8 cellular contexts compared by ENCODE assay signal in the genomic region with DNA sequence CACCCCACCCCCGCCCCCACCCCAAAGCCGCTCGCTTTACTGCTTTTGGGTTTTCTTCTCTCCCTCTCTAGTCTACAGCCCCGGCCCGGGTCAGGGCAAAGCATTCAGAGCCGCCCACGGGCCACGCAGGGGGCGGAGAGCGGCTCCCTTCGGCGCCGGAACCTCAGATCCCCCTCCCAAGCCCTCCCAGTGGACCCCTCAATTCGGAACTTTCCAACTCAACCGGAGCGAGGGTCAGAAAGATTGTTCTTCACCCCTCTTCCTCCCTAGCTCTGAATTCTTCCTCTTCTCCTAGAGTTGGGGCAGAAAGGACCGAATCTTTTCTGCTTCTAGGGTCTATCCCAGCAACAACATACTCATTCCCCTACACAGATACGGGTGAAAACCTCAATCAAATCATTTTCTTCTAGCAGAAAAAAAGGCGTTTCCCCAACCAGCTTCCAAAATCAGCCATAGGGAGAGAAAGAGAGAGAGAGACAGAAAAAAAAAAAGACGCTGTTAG. TPM values are rescaled to one million over a fixed set of nuclear protein-coding genes. Genes with fewer than 3 reads are reported as not detected.
A peak's percentile ranks its signal among the peaks of the same experiment; 100 is the strongest.
DNase-seq lines count a peak whose midpoint lies in the region; ATAC-seq and TF ChIP-seq lines count a peak whose summit lies in the region.

No MANE protein-coding gene starts in this region.

- H3K27me3 Mint-ChIP-seq in activated CD8-positive, alpha-beta T cell treated with anti-CD3 and anti-CD28 coated beads for 36 hours = peaks cover 1% of the 10 kb centered on the region

- H3K27me3 ChIP-seq in WERI-Rb-1 (ENCODE audit: insufficient read depth, low read depth, severe bottlenecking) = peaks cover 95% of the 10 kb centered on the region

- H3K27ac Mint-ChIP-seq in activated CD8-positive, alpha-beta T cell treated with anti-CD3 and anti-CD28 coated beads for 36 hours = peak overlapping the region; percentile 97

- peak overlapping the region; percentile 100 for H3K27ac ChIP-seq in HEK293 (ENCODE audit: extremely low read depth, low read depth, low read length)
- no peak overlapping the region for H3K27ac ChIP-seq in WERI-Rb-1

- DNase-seq in activated CD8-positive, alpha-beta T cell treated with anti-CD3 and anti-CD28 coated beads for 36 hours = peak; percentile 68
- DNase-seq in Right ventricle myocardium inferior (ENCODE audit: missing footprints) = no peak
- no peak for DNase-seq in skeletal muscle cell (ENCODE audit: low read depth)
- no peak for DNase-seq in C1 segment of cervical spinal cord (lab: John Stamatoyannopoulos, UW)
- no peak for DNase-seq in WERI-Rb-1
- no peak for DNase-seq in NCI-H82 treated with DMSO at 0.1 percent for 48 hours (lab: John Stamatoyannopoulos, UW; ENCODE audit: unreplicated experiment)

- TF ChIP-seq CTCF in HEK293 (tag by site-specific recombination; IDR thresholded peaks at IDR 0.05) (no peak), WERI-Rb-1 (IDR thresholded peaks at IDR 0.05; ENCODE audit: low read depth, low read length) (no peak)
- TF ChIP-seq CTCF in activated CD8-positive, alpha-beta T cell treated with anti-CD3 and anti-CD28 coated beads for 36 hours (IDR thresholded peaks at IDR 0.05) = no peak

- intact Hi-C loops in activated CD8-positive, alpha-beta T cell treated with anti-CD3 and anti-CD28 coated beads for 36 hours (cut with micrococcal nuclease) = loop anchor here (5.0 kb wide), 1 partner anchor 42 kb away; no protein-coding TSS in a partner anchor
- intact Hi-C loops in Right ventricle myocardium inferior (cut with DNase I) = no loop called here

- peaks cover 0 to 11% of the 10 kb centered on the region in 2 experiments; a peak in 1 of 3 replicates for H3K36me3 ChIP-seq in HEK293 (ENCODE audit: control insufficient read depth in 2 of 2, insufficient read depth in 1 of 2, low read length in 2 of 2)
- no peaks in the 10 kb centered on the region; the same call in 1 of the 2 replicates for H3K36me3 ChIP-seq in WERI-Rb-1

- H3K36me3 Mint-ChIP-seq in activated CD8-positive, alpha-beta T cell treated with anti-CD3 and anti-CD28 coated beads for 36 hours (ENCODE audit: low read depth) = peaks cover 9% of the 10 kb centered on the region

- no peaks in the 10 kb centered on the region for H3K9me3 ChIP-seq in HEK293 (ENCODE audit: control insufficient read depth, insufficient read depth, low read depth, low read length)
- peaks cover 8% of the 10 kb centered on the region for H3K9me3 ChIP-seq in WERI-Rb-1 (ENCODE audit: severe bottlenecking)

- POLR2A ChIA-PET in HEK293 (lab: Yijun Ruan, JAX) = interaction anchor here (0.5 to 2.3 kb wide), 5 partner anchors 12 to 245 kb away, joined by 3 to 17 read pairs (median 3); a partner anchor contains a TSS
- POLR2A ChIA-PET in activated CD8-positive, alpha-beta T cell treated with anti-CD3 and anti-CD28 coated beads for 36 hours (lab: Charles Lee) = interaction anchor here (0.6 to 1.9 kb wide), 3 partner anchors 9 to 129 kb away, joined by 3 to 6 read pairs (median 3); no protein-coding TSS in a partner anchor

- CTCF ChIA-PET in HEK293 (lab: Yijun Ruan, JAX) = interaction anchor here (0.6 to 2.6 kb wide), 4 partner anchors 21 to 109 kb away, joined by 3 to 9 read pairs (median 3); no protein-coding TSS in a partner anchor
- CTCF ChIA-PET in activated CD8-positive, alpha-beta T cell treated with anti-CD3 and anti-CD28 coated beads for 36 hours (lab: Charles Lee) = interaction anchor here (1.0 to 1.2 kb wide), 2 partner anchors 49 to 52 kb away, joined by 3 to 6 read pairs; a partner anchor contains a TSS

- peak overlapping the region; percentile 79 for H3K4me3 ChIP-seq in HEK293 (ENCODE audit: low read depth, low read length)
- H3K4me3 ChIP-seq in skeletal muscle cell (ENCODE audit: low read depth, low read length) = peak overlapping the region; percentile 63
- no peak overlapping the region for H3K4me3 ChIP-seq in WERI-Rb-1 (ENCODE audit: low read depth, low read length)

- H3K9me3 Mint-ChIP-seq in activated CD8-positive, alpha-beta T cell treated with anti-CD3 and anti-CD28 coated beads for 36 hours = no peaks in the 10 kb centered on the region

- peaks cover 37% of the 10 kb centered on the region for H3K4me1 Mint-ChIP-seq in activated CD8-positive, alpha-beta T cell treated with anti-CD3 and anti-CD28 coated beads for 36 hours (ENCODE audit: low read depth)

- ATAC-seq in activated CD8-positive, alpha-beta T cell treated with anti-CD3 and anti-CD28 coated beads for 36 hours = peak; percentile 46
- ATAC-seq in Right ventricle myocardium inferior (peak; percentile 10), HG03521 (IDR thresholded peaks at IDR 0.05; ENCODE audit: unreplicated experiment) (no peak)

- H3K4me3 Mint-ChIP-seq in activated CD8-positive, alpha-beta T cell treated with anti-CD3 and anti-CD28 coated beads for 36 hours = peak overlapping the region; percentile 85

- H3K4me1 ChIP-seq in HEK293 (ENCODE audit: control insufficient read depth, insufficient read depth, low read length) = peaks cover 41% of the 10 kb centered on the region

TF ChIP-seq in HEK293, 187 proteins besides CTCF, POLR2A, EP300 and RAD21:
- TF ChIP-seq GLIS1 (tag by site-specific recombination; IDR thresholded peaks at IDR 0.05) (peak; percentile 39), ZNF514 (tag by site-specific recombination; IDR thresholded peaks at IDR 0.05) (no peak), GLIS2 (tag by site-specific recombination; IDR thresholded peaks at IDR 0.05) (peak; percentile 86), ZFHX2 (tag by site-specific recombination; conservative IDR thresholded peaks at IDR 0.05) (peak; percentile 55), ZNF335 (tag by site-specific recombination; conservative IDR thresholded peaks at IDR 0.05) (peak; percentile 30; the same call in 1 of the 2 replicates), EGR2 (tag by site-specific recombination; IDR thresholded peaks at IDR 0.05; ENCODE audit: low read depth) (peak; percentile 33), ZNF747 (tag by site-specific recombination; IDR thresholded peaks at IDR 0.05) (no peak), GFI1B (tag by site-specific recombination; IDR thresholded peaks at IDR 0.05) (no peak), KLF8 (tag by site-specific recombination; IDR thresholded peaks at IDR 0.05) (peak; percentile 15; the same call in 1 of the 2 replicates)
- TF ChIP-seq, protein P1, sequence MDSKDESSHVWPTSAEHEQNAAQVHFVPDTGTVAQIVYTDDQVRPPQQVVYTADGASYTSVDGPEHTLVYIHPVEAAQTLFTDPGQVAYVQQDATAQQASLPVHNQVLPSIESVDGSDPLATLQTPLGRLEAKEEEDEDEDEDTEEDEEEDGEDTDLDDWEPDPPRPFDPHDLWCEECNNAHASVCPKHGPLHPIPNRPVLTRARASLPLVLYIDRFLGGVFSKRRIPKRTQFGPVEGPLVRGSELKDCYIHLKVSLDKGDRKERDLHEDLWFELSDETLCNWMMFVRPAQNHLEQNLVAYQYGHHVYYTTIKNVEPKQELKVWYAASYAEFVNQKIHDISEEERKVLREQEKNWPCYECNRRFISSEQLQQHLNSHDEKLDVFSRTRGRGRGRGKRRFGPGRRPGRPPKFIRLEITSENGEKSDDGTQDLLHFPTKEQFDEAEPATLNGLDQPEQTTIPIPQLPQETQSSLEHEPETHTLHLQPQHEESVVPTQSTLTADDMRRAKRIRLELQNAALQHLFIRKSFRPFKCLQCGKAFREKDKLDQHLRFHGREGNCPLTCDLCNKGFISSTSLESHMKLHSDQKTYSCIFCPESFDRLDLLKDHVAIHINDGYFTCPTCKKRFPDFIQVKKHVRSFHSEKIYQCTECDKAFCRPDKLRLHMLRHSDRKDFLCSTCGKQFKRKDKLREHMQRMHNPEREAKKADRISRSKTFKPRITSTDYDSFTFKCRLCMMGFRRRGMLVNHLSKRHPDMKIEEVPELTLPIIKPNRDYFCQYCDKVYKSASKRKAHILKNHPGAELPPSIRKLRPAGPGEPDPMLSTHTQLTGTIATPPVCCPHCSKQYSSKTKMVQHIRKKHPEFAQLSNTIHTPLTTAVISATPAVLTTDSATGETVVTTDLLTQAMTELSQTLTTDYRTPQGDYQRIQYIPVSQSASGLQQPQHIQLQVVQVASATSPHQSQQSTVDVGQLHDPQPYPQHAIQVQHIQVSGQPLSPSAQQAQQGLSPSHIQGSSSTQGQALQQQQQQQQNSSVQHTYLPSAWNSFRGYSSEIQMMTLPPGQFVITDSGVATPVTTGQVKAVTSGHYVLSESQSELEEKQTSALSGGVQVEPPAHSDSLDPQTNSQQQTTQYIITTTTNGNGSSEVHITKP (tag by site-specific recombination; IDR thresholded peaks at IDR 0.05) = peak; percentile 98
- TF ChIP-seq, protein P2, sequence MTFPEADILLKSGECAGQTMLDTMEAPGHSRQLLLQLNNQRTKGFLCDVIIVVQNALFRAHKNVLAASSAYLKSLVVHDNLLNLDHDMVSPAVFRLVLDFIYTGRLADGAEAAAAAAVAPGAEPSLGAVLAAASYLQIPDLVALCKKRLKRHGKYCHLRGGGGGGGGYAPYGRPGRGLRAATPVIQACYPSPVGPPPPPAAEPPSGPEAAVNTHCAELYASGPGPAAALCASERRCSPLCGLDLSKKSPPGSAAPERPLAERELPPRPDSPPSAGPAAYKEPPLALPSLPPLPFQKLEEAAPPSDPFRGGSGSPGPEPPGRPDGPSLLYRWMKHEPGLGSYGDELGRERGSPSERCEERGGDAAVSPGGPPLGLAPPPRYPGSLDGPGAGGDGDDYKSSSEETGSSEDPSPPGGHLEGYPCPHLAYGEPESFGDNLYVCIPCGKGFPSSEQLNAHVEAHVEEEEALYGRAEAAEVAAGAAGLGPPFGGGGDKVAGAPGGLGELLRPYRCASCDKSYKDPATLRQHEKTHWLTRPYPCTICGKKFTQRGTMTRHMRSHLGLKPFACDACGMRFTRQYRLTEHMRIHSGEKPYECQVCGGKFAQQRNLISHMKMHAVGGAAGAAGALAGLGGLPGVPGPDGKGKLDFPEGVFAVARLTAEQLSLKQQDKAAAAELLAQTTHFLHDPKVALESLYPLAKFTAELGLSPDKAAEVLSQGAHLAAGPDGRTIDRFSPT (tag by site-specific recombination; IDR thresholded peaks at IDR 0.05) = no peak

RNA-seq across cellular contexts. Expression of a gene that starts 1.0 kb away (rescaled TPM):
- total RNA-seq in activated CD8-positive, alpha-beta T cell treated with anti-CD3 and anti-CD28 coated beads for 36 hours = 10 to 100 TPM; 12.6 to 13.0 TPM
- total RNA-seq in Right ventricle myocardium inferior = 2.5 TPM

RNA-seq across cellular contexts. Expression of a gene that starts 13.1 kb away (rescaled TPM):
- not detected for total RNA-seq in activated CD8-positive, alpha-beta T cell treated with anti-CD3 and anti-CD28 coated beads for 36 hours
- total RNA-seq in Right ventricle myocardium inferior = not detected

RNA-seq across cellular contexts. Expression of a gene that starts 34.2 kb away (rescaled TPM):
- total RNA-seq in activated CD8-positive, alpha-beta T cell treated with anti-CD3 and anti-CD28 coated beads for 36 hours = 1 to 10 TPM; 1.7 to 2.0 TPM
- 0.38 TPM for total RNA-seq in Right ventricle myocardium inferior

RNA-seq across cellular contexts. Expression of a gene that starts 46.1 kb away (rescaled TPM):
- total RNA-seq in activated CD8-positive, alpha-beta T cell treated with anti-CD3 and anti-CD28 coated beads for 36 hours = 1 to 10 TPM; 1.4 to 2.0 TPM
- total RNA-seq in Right ventricle myocardium inferior = 1.2 TPM

RNA-seq across cellular contexts. Expression of a gene that starts 49.7 kb away (rescaled TPM):
- not detected for total RNA-seq in activated CD8-positive, alpha-beta T cell treated with anti-CD3 and anti-CD28 coated beads for 36 hours
- total RNA-seq in Right ventricle myocardium inferior = not detected
